In genomic region chr5:77208507-77209163, GRCh38 we compare ENCODE assay signal across 16 cellular contexts. TPM values are rescaled to one million over a fixed set of nuclear protein-coding genes. Genes with fewer than 3 reads are reported as not detected.
DNase-seq lines count a peak whose midpoint lies in the region; ATAC-seq and TF ChIP-seq lines count a peak whose summit lies in the region.
"Had no signal": no experiment of that assay in that cellular context is flagged by ENCODE, and none has a peak within 500 bp of the region (broad histone marks: within the 10 kb centered on the region; RNA-seq: fewer than 3 reads in every experiment).

No MANE protein-coding gene starts in this region.

- H3K36me3 Mint-ChIP-seq in activated T-helper 1 cell treated with anti-CD3 and anti-CD28 coated beads, Interleukin-12 subunit alpha, Interleukin-12 subunit beta, Interleukin-2, Interleukin-4 antibody, amounts not matched to agents 30 ng/mL and 10 ng/mL and 1 ng/mL, durations not matched to agents 14 hours and 24 hours and 36 hours (ENCODE audit: low read depth): peaks cover 7% of the 10 kb centered on the region
- no peaks in the 10 kb centered on the region for H3K36me3 Mint-ChIP-seq in nephron progenitor cell (ENCODE audit: low read depth)
- H3K36me3 Mint-ChIP-seq: activated naive CD8-positive, alpha-beta T cell treated with anti-CD3 and anti-CD28 coated beads, Interleukin-2, amount 10 ng/mL, durations not matched to agents 7 days and 5 days had no signal

- no peak for ATAC-seq in GM19023 (IDR thresholded peaks at IDR 0.05; ENCODE audit: unreplicated experiment)
- ATAC-seq: foreskin keratinocyte had no signal

- H3K27me3 Mint-ChIP-seq in activated T-helper 1 cell treated with anti-CD3 and anti-CD28 coated beads, Interleukin-12 subunit alpha, Interleukin-12 subunit beta, Interleukin-2, Interleukin-4 antibody, amounts not matched to agents 30 ng/mL and 10 ng/mL and 1 ng/mL, durations not matched to agents 14 hours and 24 hours and 36 hours (ENCODE audit: insufficient read depth): peaks cover 50% of the 10 kb centered on the region
- peaks cover 76% of the 10 kb centered on the region for H3K27me3 Mint-ChIP-seq in nephron progenitor cell (ENCODE audit: low read depth, poor library complexity)

- H3K9me2 ChIP-seq in GM23248 (ENCODE audit: insufficient read depth): no peaks in the 10 kb centered on the region

- no peaks in the 10 kb centered on the region for H3K79me2 ChIP-seq in GM23248 (ENCODE audit: insufficient read depth)

- WGBS in GM23248 (ENCODE audit: low coverage in 1 of 2, low lambda C conversion rate in 2 of 2, missing lambda C conversion rate in 2 of 2), 2 experiments: 100% methylated on average over 1 of the region's 1 CpG

- H3K27me3 ChIP-seq in GM23248 (replicated peaks; ENCODE audit: insufficient read depth) (peaks cover 62% of the 10 kb centered on the region), A673 (replicated peaks; ENCODE audit: insufficient read depth, low read depth, low read length, poor library complexity) (peaks cover 47% of the 10 kb centered on the region)
- H3K27me3 ChIP-seq: ovary had no signal

- H3K4me1 Mint-ChIP-seq in activated T-helper 1 cell treated with anti-CD3 and anti-CD28 coated beads, Interleukin-12 subunit alpha, Interleukin-12 subunit beta, Interleukin-2, Interleukin-4 antibody, amounts not matched to agents 30 ng/mL and 10 ng/mL and 1 ng/mL, durations not matched to agents 14 hours and 24 hours and 36 hours (ENCODE audit: low read depth): peaks cover 6% of the 10 kb centered on the region
- peaks cover 19% of the 10 kb centered on the region for H3K4me1 Mint-ChIP-seq in nephron progenitor cell

- H3K9me3 Mint-ChIP-seq in activated T-helper 1 cell treated with anti-CD3 and anti-CD28 coated beads, Interleukin-12 subunit alpha, Interleukin-12 subunit beta, Interleukin-2, Interleukin-4 antibody, amounts not matched to agents 30 ng/mL and 10 ng/mL and 1 ng/mL, durations not matched to agents 14 hours and 24 hours and 36 hours: no peaks in the 10 kb centered on the region
- peaks cover 5% of the 10 kb centered on the region for H3K9me3 Mint-ChIP-seq in nephron progenitor cell
- H3K9me3 Mint-ChIP-seq: activated naive CD8-positive, alpha-beta T cell treated with anti-CD3 and anti-CD28 coated beads, Interleukin-2, amount 10 ng/mL, durations not matched to agents 7 days and 5 days had no signal

- H3K27ac ChIP-seq in C4-2B: 0 out of 2 replicates have a peak overlapping the region, but pooled peaks have one; percentile 1
- no peak overlapping the region for H3K27ac ChIP-seq in GM23248
- H3K27ac ChIP-seq in A673 (ENCODE audit: low read depth, low read length, poor library complexity, severe bottlenecking): no peak overlapping the region
- H3K27ac ChIP-seq: epithelial cell of prostate, foreskin keratinocyte, ovary, sigmoid colon had no signal

- no peak overlapping the region for H3K9ac ChIP-seq in GM23248

- intact Hi-C loops in activated T-helper 1 cell treated with anti-CD3 and anti-CD28 coated beads, Interleukin-12 subunit alpha, Interleukin-12 subunit beta, Interleukin-2, Interleukin-4 antibody, amounts not matched to agents 30 ng/mL and 10 ng/mL and 1 ng/mL, durations not matched to agents 14 hours and 24 hours and 36 hours (cut with micrococcal nuclease): no loop called here
- intact Hi-C loops in A673 (cut with micrococcal nuclease; ENCODE audit: unreplicated experiment): no loop called here

- H3K9me3 ChIP-seq in GM23248 (ENCODE audit: low read depth) (no peaks in the 10 kb centered on the region), A673 (ENCODE audit: low read depth, low read length, poor library complexity, severe bottlenecking) (no peaks in the 10 kb centered on the region)
- H3K9me3 ChIP-seq: ovary, sigmoid colon had no signal

- no peaks in the 10 kb centered on the region for H4K20me1 ChIP-seq in GM23248 (ENCODE audit: insufficient read depth)

- peak overlapping the region; percentile 83 for H3K4me3 Mint-ChIP-seq in activated T-helper 1 cell treated with anti-CD3 and anti-CD28 coated beads, Interleukin-12 subunit alpha, Interleukin-12 subunit beta, Interleukin-2, Interleukin-4 antibody, amounts not matched to agents 30 ng/mL and 10 ng/mL and 1 ng/mL, durations not matched to agents 14 hours and 24 hours and 36 hours
- peak overlapping the region; percentile 84 for H3K4me3 Mint-ChIP-seq in nephron progenitor cell

- no peaks in the 10 kb centered on the region for H3F3A ChIP-seq in GM23248 (ENCODE audit: insufficient read depth)

- BruUV-seq in A673 (replicated peaks; lab: Mats Ljungman, UMichigan): no TSS peak

- CTCF ChIA-PET in A673 (lab: Charles Lee): no interaction called here

- no peak overlapping the region for H2AFZ ChIP-seq in GM23248

- no peak overlapping the region for H3K27ac Mint-ChIP-seq in activated T-helper 1 cell treated with anti-CD3 and anti-CD28 coated beads, Interleukin-12 subunit alpha, Interleukin-12 subunit beta, Interleukin-2, Interleukin-4 antibody, amounts not matched to agents 30 ng/mL and 10 ng/mL and 1 ng/mL, durations not matched to agents 14 hours and 24 hours and 36 hours
- H3K27ac Mint-ChIP-seq in nephron progenitor cell: no peak overlapping the region
- H3K27ac Mint-ChIP-seq: activated naive CD8-positive, alpha-beta T cell treated with anti-CD3 and anti-CD28 coated beads, Interleukin-2, amount 10 ng/mL, durations not matched to agents 7 days and 5 days had no signal

- in situ Hi-C loops in GM23248 (cut with MboI): no loop called here

- H3K4me2 ChIP-seq in GM23248 (ENCODE audit: unreplicated experiment): no peak overlapping the region

- TF ChIP-seq CTCF in C4-2B (conservative IDR thresholded peaks at IDR 0.05): no peak
- TF ChIP-seq CTCF in nephron progenitor cell (IDR thresholded peaks at IDR 0.05): no peak
- TF ChIP-seq CTCF in A673 (conservative IDR thresholded peaks at IDR 0.05; ENCODE audit: low read depth, low read length): no peak

- H3K4me1 ChIP-seq in GM23248 (ENCODE audit: insufficient read depth): no peaks in the 10 kb centered on the region
- H3K4me1 ChIP-seq in A673 (ENCODE audit: insufficient read depth, low read length, poor library complexity, severe bottlenecking): peaks cover 6% of the 10 kb centered on the region
- H3K4me1 ChIP-seq: foreskin keratinocyte had no signal

- H3K4me3 ChIP-seq in GM23248: no peak overlapping the region
- H3K4me3 ChIP-seq in A673 (ENCODE audit: low read depth, low read length, poor library complexity, severe bottlenecking): no peak overlapping the region
- H3K4me3 ChIP-seq: ovary, sigmoid colon had no signal

- POLR2A ChIA-PET in A673 (lab: Charles Lee; ENCODE audit: low non-redundant PET): no interaction called here

- H3K36me3 ChIP-seq in GM23248 (ENCODE audit: low read depth) (no peaks in the 10 kb centered on the region), A673 (ENCODE audit: insufficient read depth, low read length, poor library complexity, severe bottlenecking) (no peaks in the 10 kb centered on the region)
- H3K36me3 ChIP-seq: ovary, sigmoid colon had no signal

- DNase-seq in GM23248: peak; percentile 19
- no peak for DNase-seq in activated T-helper 1 cell treated with anti-CD3 and anti-CD28 coated beads, Interleukin-12 subunit alpha, Interleukin-12 subunit beta, Interleukin-2, Interleukin-4 antibody, amounts not matched to agents 30 ng/mL and 10 ng/mL and 1 ng/mL, durations not matched to agents 14 hours and 24 hours and 36 hours (ENCODE audit: low spot score)
- no peak for DNase-seq in nephron progenitor cell
- no peak for DNase-seq in A673 (ENCODE audit: low spot score)
- no peak for DNase-seq in D341Med (ENCODE audit: low spot score)
- DNase-seq: activated CD4-positive, alpha-beta T cell treated with anti-CD3 and anti-CD28 coated beads, Interleukin-2, amount 50 U/mL, for 1 hour; activated naive CD8-positive, alpha-beta T cell treated with anti-CD3 and anti-CD28 coated beads, Interleukin-2, amount 10 ng/mL, durations not matched to agents 7 days and 5 days; AML-193; dermis blood vessel endothelial cell; foreskin keratinocyte; Karpas-422; sigmoid colon had no signal

RNA-seq across cellular contexts. Expression of gene PDE8B, which starts 1.8 kb away (rescaled TPM):
- not detected in 2 replicates for total RNA-seq in GM23248 (2014; rRNA removed; shearing (Covaris generic))
- 0.33 and 0.40 TPM in 2 replicates for polyA plus RNA-seq in GM23248 (2016; fragmentation: Nextera tagmentation; extraction: Ambion mirVana)
- total RNA-seq in activated T-helper 1 cell treated with anti-CD3 and anti-CD28 coated beads, Interleukin-12 subunit alpha, Interleukin-12 subunit beta, Interleukin-2, Interleukin-4 antibody, amounts not matched to agents 30 ng/mL and 10 ng/mL and 1 ng/mL, durations not matched to agents 14 hours and 24 hours and 36 hours: 0.07 and 0.16 TPM in 2 replicates
- total RNA-seq in A673 (2021): 0.69 and 0.85 TPM in 2 replicates
- total RNA-seq: foreskin keratinocyte had no signal
- polyA plus RNA-seq: foreskin keratinocyte had no signal
